ENCODE assay signal across 8 cellular contexts in the genomic region with DNA sequence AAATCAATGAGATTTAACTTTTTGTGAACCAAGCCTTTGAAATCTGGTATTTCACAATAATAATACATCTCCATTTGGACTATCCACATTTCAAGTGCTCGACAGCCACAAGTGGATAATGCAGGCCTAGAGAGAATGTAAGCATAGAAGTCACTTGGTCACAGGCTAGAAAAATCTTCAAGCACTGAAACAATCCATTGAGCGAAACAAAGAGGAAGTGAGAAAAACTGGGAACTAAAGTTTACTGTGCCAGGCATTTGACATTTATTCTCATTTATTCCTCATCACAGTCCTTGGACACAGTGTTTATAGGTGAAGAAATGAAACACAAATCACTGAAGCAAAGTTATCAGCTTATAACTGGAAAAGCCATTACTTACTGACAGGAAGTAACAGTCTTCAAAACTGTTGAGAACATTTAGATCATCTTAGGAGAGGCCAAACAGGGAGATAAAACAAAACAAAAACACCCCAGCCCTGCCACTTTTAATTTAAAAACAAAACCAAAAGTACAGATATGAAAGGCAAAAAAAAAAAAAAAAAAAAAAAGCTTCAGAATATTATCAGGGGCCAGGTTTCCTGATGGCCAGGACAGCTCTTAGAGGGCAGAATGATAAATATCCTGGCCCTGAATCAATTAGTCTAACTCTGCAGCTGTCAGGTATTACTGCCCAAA. TPM values are rescaled to one million over a fixed set of nuclear protein-coding genes. Genes with fewer than 3 reads are reported as not detected.
A peak's percentile ranks its signal among the peaks of the same experiment; 100 is the strongest.
DNase-seq lines count a peak whose midpoint lies in the region; ATAC-seq and TF ChIP-seq lines count a peak whose summit lies in the region.

No MANE protein-coding gene starts in this region.

- intact Hi-C loops in colonic mucosa (cut with DNase I), result no loop called here

- H3K9me3 ChIP-seq in cardiac muscle cell (ENCODE audit: low read depth) (no peaks in the 10 kb centered on the region), right atrium auricular region (no peaks in the 10 kb centered on the region), Loucy (ENCODE audit: insufficient read depth, low read depth, low read length) (no peaks in the 10 kb centered on the region), colonic mucosa (no peaks in the 10 kb centered on the region), upper lobe of left lung (no peaks in the 10 kb centered on the region)

- no peak for TF ChIP-seq POLR2A in upper lobe of left lung (IDR thresholded peaks at IDR 0.05)

- H3K4me2 ChIP-seq in Loucy (ENCODE audit: low read depth, low read length, poor library complexity, severe bottlenecking), result peak overlapping the region; percentile 37

- H3K27me3 ChIP-seq in cardiac muscle cell (no peaks in the 10 kb centered on the region), right atrium auricular region (no peaks in the 10 kb centered on the region), Loucy (ENCODE audit: insufficient read depth, low read length, poor library complexity, severe bottlenecking) (no peaks in the 10 kb centered on the region), colonic mucosa (no peaks in the 10 kb centered on the region), upper lobe of left lung (no peaks in the 10 kb centered on the region)

- H3K4me1 ChIP-seq in cardiac muscle cell (ENCODE audit: low read depth) (peaks cover 5% of the 10 kb centered on the region), right atrium auricular region (peaks cover 0 to 19% of the 10 kb centered on the region in 2 donors), Loucy (ENCODE audit: insufficient read depth, low read length, poor library complexity, severe bottlenecking) (peaks cover 17% of the 10 kb centered on the region), colonic mucosa (no peaks in the 10 kb centered on the region), upper lobe of left lung (peaks cover 9 to 17% (median 14%) of the 10 kb centered on the region in 4 donors)

- TF ChIP-seq CTCF in cardiac muscle cell (IDR thresholded peaks at IDR 0.05; ENCODE audit: low read depth, low read length) (no peak), right atrium auricular region (IDR thresholded peaks at IDR 0.05) (no peak), Loucy (conservative IDR thresholded peaks at IDR 0.05; ENCODE audit: low read length) (no peak), colonic mucosa (IDR thresholded peaks at IDR 0.05) (no peak), upper lobe of left lung (IDR thresholded peaks at IDR 0.05) (no peak)

- H3K27ac ChIP-seq in cardiac muscle cell, result peak overlapping the region; percentile 66
- peak overlapping the region in 1 of 2 donors; percentile 28 for H3K27ac ChIP-seq in right atrium auricular region
- H3K27ac ChIP-seq in colonic mucosa, result peak overlapping the region; percentile 2
- H3K27ac ChIP-seq in upper lobe of left lung, result peak overlapping the region; percentile 37 to 79 (median 51)

- H3K9ac ChIP-seq in Loucy (ENCODE audit: low read depth, low read length, poor library complexity, severe bottlenecking), result peak overlapping the region; percentile 20
- H3K9ac ChIP-seq in colonic mucosa (ENCODE audit: low read depth in 2 of 2, low read length in 2 of 2), result no peak overlapping the region

- DNase-seq in cardiac muscle cell (ENCODE audit: low read depth in 1 of 2, low spot score in 1 of 2) (peak in 1 of 2 donors; percentile 8), right atrium auricular region (ENCODE audit: low spot score) (no peak), colonic mucosa (no peak), upper lobe of left lung (no peak), GDM1 (lab: John Stamatoyannopoulos, UW) (no peak), ACHN (no peak), NCI-H1694 (lab: John Stamatoyannopoulos, UW) (no peak)

- H3K79me2 ChIP-seq in Loucy (ENCODE audit: insufficient read depth, low read length), result no peaks in the 10 kb centered on the region

- H3K4me3 ChIP-seq in cardiac muscle cell (no peak overlapping the region), right atrium auricular region (no peak overlapping the region), Loucy (ENCODE audit: low read length, poor library complexity, severe bottlenecking) (peak overlapping the region; percentile 5), colonic mucosa (no peak overlapping the region), upper lobe of left lung (no peak overlapping the region)

- TF ChIP-seq EP300 in upper lobe of left lung (IDR thresholded peaks at IDR 0.05), result no peak

- no peaks in the 10 kb centered on the region; the same call in 1 of the 2 replicates for H3F3A ChIP-seq in Loucy (ENCODE audit: low read depth)

- H2AFZ ChIP-seq in Loucy (ENCODE audit: low read length), result no peak overlapping the region

- ATAC-seq in upper lobe of left lung (ENCODE audit: low FRiP score in 2 of 2), result no peak

- H3K9me2 ChIP-seq in Loucy (replicated peaks; ENCODE audit: low read depth, low read length), result no peaks in the 10 kb centered on the region

- H3K36me3 ChIP-seq in cardiac muscle cell, result peaks cover 11% of the 10 kb centered on the region
- H3K36me3 ChIP-seq in right atrium auricular region, result peaks cover 15% of the 10 kb centered on the region
- H3K36me3 ChIP-seq in Loucy (ENCODE audit: insufficient read depth, low read length), result peaks cover 9% of the 10 kb centered on the region; the same call in 1 of the 2 replicates
- no peaks in the 10 kb centered on the region for H3K36me3 ChIP-seq in colonic mucosa
- peaks cover 0 to 47% (median 18%) of the 10 kb centered on the region in 4 donors for H3K36me3 ChIP-seq in upper lobe of left lung

- whole genome bisulfite sequencing in upper lobe of left lung, 2 donors, result 48 to 58% methylated on average over 2 of the region's 2 CpGs

- in situ Hi-C loops in ACHN (cut with HindIII; ENCODE audit: low pct_ligation_motif_present, low pct_unique_long_range_greater_than_20kb, low sequenced_read_pairs), result no loop called here

- H4K20me1 ChIP-seq in Loucy (ENCODE audit: insufficient read depth, low read length, poor library complexity, severe bottlenecking), result no peaks in the 10 kb centered on the region

RNA-seq across cellular contexts. Expression of a gene that starts 29.2 kb away (rescaled TPM):
- total RNA-seq in cardiac muscle cell (45.5 and 51.8 TPM in 2 replicates), right atrium auricular region (100 to 1,000 TPM in 1 of 2 donors, 10 to 100 TPM in 1; 76.5 to 106 TPM), colonic mucosa (10 to 100 TPM; 47.5 to 67.6 TPM), upper lobe of left lung (100 to 1,000 TPM in 4 of 6 donors, 10 to 100 TPM in 2; 43.0 to 201 (median 135) TPM)
- 44.0 and 50.2 TPM in 2 replicates for polyA plus RNA-seq in cardiac muscle cell
